Comparison of ENCODE assay signal across 25 cellular contexts in the genomic region with DNA sequence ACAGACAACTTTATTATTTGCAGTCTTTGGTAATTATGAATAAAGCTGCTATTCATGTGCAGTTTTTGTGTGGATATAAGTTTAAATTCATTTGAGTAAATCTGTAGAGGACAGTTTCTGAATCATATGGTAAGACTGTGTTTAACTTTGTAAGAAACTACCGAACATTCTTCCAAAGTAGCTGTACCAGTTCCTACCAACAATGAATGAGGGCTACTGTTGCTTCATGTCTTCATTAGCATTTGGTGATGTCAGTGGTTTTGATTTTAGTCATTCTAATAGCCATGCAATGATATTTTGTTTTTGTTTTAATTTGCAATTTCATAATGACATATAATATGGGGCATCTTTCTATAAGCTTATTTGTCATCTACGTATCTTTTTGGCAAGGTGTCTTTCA.
"Had no signal": no experiment of that assay in that cellular context is flagged by ENCODE, and none has a peak within 500 bp of the region (broad histone marks: within the 10 kb centered on the region; RNA-seq: fewer than 3 reads in every experiment).

No MANE protein-coding gene starts in this region.

- FAIRE-seq: colon had no signal

- ATAC-seq: gastroesophageal sphincter; heart right ventricle; left ventricle myocardium superior; lower lobe of right lung; natural killer cell; right cardiac atrium; stimulated activated effector memory CD8-positive, alpha-beta T cell treated with anti-CD3 and anti-CD28 coated beads, Interleukin-12 subunit alpha, Interleukin-12 subunit beta, amount 100 ng/mL, for 72 hours had no signal

- DNase-seq: effector CD8-positive, alpha-beta T cell; endodermal cell; erythroblast; foreskin fibroblast; glutamatergic neuron; heart right ventricle; hippocampal formation; islet precursor cell; kidney glomerular epithelial cell; left ventricle myocardium superior; lower lobe of right lung; natural killer cell; right cardiac atrium; sigmoid colon; stimulated activated CD4-positive, alpha-beta T cell treated with anti-CD3 and anti-CD28 coated beads, Interleukin-2, amount 100 ng/mL, for 24 hours; stimulated activated CD4-positive, alpha-beta T cell treated with anti-CD3 and anti-CD28 coated beads, Interleukin-4, amount 100 ng/mL, for 24 hours; stimulated activated naive CD4-positive, alpha-beta T cell treated with Interleukin-2 at 50 U/mL for 16 hours; stomach; thyroid gland had no signal

- H2AFZ ChIP-seq: parathyroid adenoma had no signal

- H3K4me3 ChIP-seq: gastroesophageal sphincter, heart right ventricle, lower lobe of right lung, prostate gland, sigmoid colon, stomach, thyroid gland had no signal

- H3K4me1 ChIP-seq: gastroesophageal sphincter, heart right ventricle, lower lobe of right lung, parathyroid adenoma, prostate gland, sigmoid colon, stomach, thyroid gland had no signal

- H3K36me3 ChIP-seq: gastroesophageal sphincter, heart right ventricle, lower lobe of right lung, neutrophil, prostate gland, sigmoid colon, stomach, thyroid gland had no signal

- H3K79me2 ChIP-seq: parathyroid adenoma had no signal

- H3K27me3 ChIP-seq: gastroesophageal sphincter, heart right ventricle, neutrophil, sigmoid colon, stomach, thyroid gland had no signal

- H3K27ac ChIP-seq: gastroesophageal sphincter, heart right ventricle, lower lobe of right lung, neutrophil, parathyroid adenoma, prostate gland, sigmoid colon, stomach, thyroid gland had no signal

- H3K9me3 ChIP-seq: gastroesophageal sphincter, lower lobe of right lung, neutrophil, prostate gland, sigmoid colon, stomach, thyroid gland had no signal
